Comparison of ENCODE assay signal across 8 cellular contexts in the genomic region with DNA sequence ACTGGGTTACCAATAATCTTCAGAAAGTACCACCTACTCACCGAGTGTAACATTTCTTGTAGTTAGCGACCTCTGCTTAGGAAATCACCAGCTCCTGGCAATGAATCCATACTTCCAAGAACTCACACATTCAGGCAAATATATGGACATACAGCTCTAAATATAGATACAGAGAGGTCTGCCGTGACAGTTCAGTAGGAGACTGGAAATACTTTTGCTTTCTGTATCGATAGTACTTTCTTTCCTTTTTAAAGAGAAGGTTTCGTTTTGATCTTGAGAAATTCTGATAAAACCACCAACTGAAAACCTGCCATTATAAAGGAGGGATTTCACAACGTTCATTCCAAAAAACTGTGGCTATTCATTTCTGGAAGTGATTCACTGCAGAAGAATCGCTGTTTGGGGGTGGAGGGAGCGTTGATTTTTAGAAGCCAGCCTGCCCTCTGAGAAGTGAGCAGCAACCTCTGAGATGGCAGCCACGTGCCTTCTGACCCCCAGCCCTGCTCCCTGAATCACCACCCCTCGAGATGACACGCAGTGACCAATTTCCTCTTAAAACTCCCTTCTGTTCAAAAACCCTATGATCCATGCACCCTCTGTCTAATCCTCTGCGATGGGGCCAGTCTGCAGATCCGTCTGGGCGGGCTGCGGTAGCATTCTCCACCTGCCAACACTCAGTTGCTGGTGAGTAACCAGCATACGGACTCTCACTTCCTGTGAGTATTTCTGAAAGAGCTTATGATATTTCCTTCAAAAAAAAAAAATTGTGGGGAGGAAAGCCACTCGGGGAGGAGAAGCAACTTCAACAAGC.
DNase-seq lines count a peak whose midpoint lies in the region; ATAC-seq and TF ChIP-seq lines count a peak whose summit lies in the region.

No MANE protein-coding gene starts in this region.

- H3K27ac ChIP-seq in AG04450 (ENCODE audit: low read depth, low read length) (peak overlapping the region; percentile 97), sigmoid colon (peak overlapping the region; percentile 73 to 87 (median 85))

- peak; percentile 84 for ATAC-seq in GM19035 (IDR thresholded peaks at IDR 0.05; ENCODE audit: unreplicated experiment)
- peak; percentile 93 for ATAC-seq in HG03196 (IDR thresholded peaks at IDR 0.05; ENCODE audit: unreplicated experiment)

- H3K9me3 ChIP-seq in AG04450 (ENCODE audit: control insufficient read depth, insufficient read depth, low read length), result no peaks in the 10 kb centered on the region
- no peaks in the 10 kb centered on the region for H3K9me3 ChIP-seq in sigmoid colon

- H3K4me3 ChIP-seq in AG04450 (ENCODE audit: low read depth, low read length), result peak overlapping the region; percentile 59
- peak overlapping the region; percentile 13 to 45 (median 36) for H3K4me3 ChIP-seq in sigmoid colon

- peak; percentile 95 for DNase-seq in AG04450 (ENCODE audit: low read depth, low spot score)
- DNase-seq in RPMI8226, result peak; percentile 87
- peak; percentile 94 for DNase-seq in activated effector memory CD4-positive, alpha-beta T cell treated with anti-CD3 and anti-CD28 coated beads, Interleukin-2, amount 50 U/mL, for 16 hours
- DNase-seq in germinal center (ENCODE audit: low spot score), result peak; percentile 66
- peak; percentile 86 for DNase-seq in sigmoid colon
- no peak for DNase-seq in NCI-H2196 treated with DMSO at 0.1 percent for 48 hours (lab: John Stamatoyannopoulos, UW; ENCODE audit: unreplicated experiment)

- peaks cover 0 to 83% (median 66%) of the 10 kb centered on the region in 4 donors for H3K4me1 ChIP-seq in sigmoid colon

- intact Hi-C loops in sigmoid colon (cut with DNase I), result no loop called here

- H3K36me3 ChIP-seq in sigmoid colon, result peaks cover 0 to 3% (median 0%) of the 10 kb centered on the region in 4 donors

- no peak for TF ChIP-seq POLR2A in sigmoid colon (IDR thresholded peaks at IDR 0.05)

- CTCF ChIA-PET in AG04450 (lab: Charles Lee), result interaction anchor here (1.3 to 3.0 kb wide), 5 partner anchors 16 to 156 kb away, joined by 3 to 29 read pairs (median 9); no protein-coding TSS in a partner anchor

- TF ChIP-seq EP300 in sigmoid colon (IDR thresholded peaks at IDR 0.05), result no peak

- WGBS in sigmoid colon, 2 donors, result 0 to 3% methylated on average over 17 of the region's 17 CpGs

- no peak for TF ChIP-seq CTCF in AG04450 (IDR thresholded peaks at IDR 0.05; ENCODE audit: low read depth, low read length)
- TF ChIP-seq CTCF in sigmoid colon (IDR thresholded peaks at IDR 0.05), result no peak

- POLR2A ChIA-PET in AG04450 (lab: Yijun Ruan, JAX), result interaction anchor here (0.8 to 5.1 kb wide), 12 partner anchors 9 to 276 kb away, joined by 3 to 47 read pairs (median 5); no protein-coding TSS in a partner anchor

- no peaks in the 10 kb centered on the region for H3K27me3 ChIP-seq in AG04450 (ENCODE audit: control insufficient read depth, insufficient read depth, low read length)
- H3K27me3 ChIP-seq in sigmoid colon, result no peaks in the 10 kb centered on the region
